Comparison of ENCODE assay signal across 15 cellular contexts in genomic region chr3:126749931-126750759, GRCh38. TPM values are rescaled to one million over a fixed set of nuclear protein-coding genes. Genes with fewer than 3 reads are reported as not detected.
DNase-seq lines count a peak whose midpoint lies in the region; TF ChIP-seq lines count a peak whose summit lies in the region.
"Had no signal": no experiment of that assay in that cellular context is flagged by ENCODE, and none has a peak within 500 bp of the region (broad histone marks: within the 10 kb centered on the region; RNA-seq: fewer than 3 reads in every experiment).

No MANE protein-coding gene starts in this region.

- no peak overlapping the region for H3K4me3 ChIP-seq in HUES6 (ENCODE audit: low read depth, low read length)

- TF ChIP-seq CTCF in RWPE1 (conservative IDR thresholded peaks at IDR 0.05; ENCODE audit: low read depth) (no peak), glutamatergic neuron (IDR thresholded peaks at IDR 0.05; ENCODE audit: partially characterized antibody, unreplicated experiment) (no peak), neural crest cell (conservative IDR thresholded peaks at IDR 0.05) (no peak)

- peaks cover 43% of the 10 kb centered on the region for H3K4me1 ChIP-seq in HUES6 (ENCODE audit: control insufficient read depth, insufficient read depth, low read length)

- CTCF ChIA-PET in RWPE1 (lab: Yijun Ruan, JAX), result interaction anchor here (0.7 kb wide), 2 partner anchors 77 to 232 kb away, joined by 3 read pairs; partner anchors contain the start of gene PLXNA1

- H3K27me3 Mint-ChIP-seq in glutamatergic neuron (ENCODE audit: unreplicated experiment), result peaks cover 9% of the 10 kb centered on the region
- no peaks in the 10 kb centered on the region for H3K27me3 Mint-ChIP-seq in neural crest cell (ENCODE audit: low read depth)
- H3K27me3 Mint-ChIP-seq: CD4-positive, alpha-beta T cell had no signal

- H3K27ac Mint-ChIP-seq in glutamatergic neuron (ENCODE audit: unreplicated experiment), result peak overlapping the region; percentile 78
- H3K27ac Mint-ChIP-seq in neural crest cell (ENCODE audit: unreplicated experiment), result peak overlapping the region; percentile 43
- H3K27ac Mint-ChIP-seq: CD4-positive, alpha-beta T cell had no signal

- H3K4me3 Mint-ChIP-seq in glutamatergic neuron (ENCODE audit: unreplicated experiment), result peak overlapping the region; percentile 42
- H3K4me3 Mint-ChIP-seq in neural crest cell, result no peak overlapping the region
- H3K4me3 Mint-ChIP-seq: CD4-positive, alpha-beta T cell had no signal

- H3K9me3 Mint-ChIP-seq in glutamatergic neuron (ENCODE audit: unreplicated experiment), result peaks cover 8% of the 10 kb centered on the region
- H3K9me3 Mint-ChIP-seq in neural crest cell, result no peaks in the 10 kb centered on the region
- H3K9me3 Mint-ChIP-seq: CD4-positive, alpha-beta T cell had no signal

- H3K36me3 ChIP-seq in HUES6 (ENCODE audit: control insufficient read depth, insufficient read depth, low read length), result no peaks in the 10 kb centered on the region

- H3K36me3 Mint-ChIP-seq in glutamatergic neuron (ENCODE audit: unreplicated experiment) (peaks cover 5% of the 10 kb centered on the region), neural crest cell (ENCODE audit: low read depth) (peaks cover 5% of the 10 kb centered on the region)

- no peaks in the 10 kb centered on the region for H3K27me3 ChIP-seq in HUES6 (ENCODE audit: control insufficient read depth, insufficient read depth, low read length)
- H3K27me3 ChIP-seq: BE2C had no signal

- H3K27ac ChIP-seq in HUES6 (ENCODE audit: low read depth, low read length) (peak overlapping the region; percentile 34; the same call in 1 of the 2 replicates), RWPE1 (peak overlapping the region; percentile 97; the same call in 1 of the 2 replicates)

- no peaks in the 10 kb centered on the region for H3K9me3 ChIP-seq in HUES6 (ENCODE audit: control insufficient read depth, insufficient read depth, low read depth, low read length)
- H3K9me3 ChIP-seq: BE2C, SK-N-SH had no signal

- H3K9ac ChIP-seq in HUES6 (ENCODE audit: low read length), result peak overlapping the region; percentile 48
- H3K9ac ChIP-seq: SK-N-SH had no signal

- H3K4me1 Mint-ChIP-seq in glutamatergic neuron (ENCODE audit: low read depth, unreplicated experiment) (peaks cover 62% of the 10 kb centered on the region), neural crest cell (peaks cover 47% of the 10 kb centered on the region)

- POLR2A ChIA-PET in RWPE1 (lab: Yijun Ruan, JAX; ENCODE audit: low non-redundant PET), result interaction anchor here (0.6 kb wide), 1 partner anchor 316 kb away, joined by 3 read pairs; no protein-coding TSS in a partner anchor

- no peak for DNase-seq in RWPE1 (ENCODE audit: low spot score)
- no peak for DNase-seq in glutamatergic neuron
- no peak for DNase-seq in neural crest cell (ENCODE audit: low read depth, low spot score)
- no peak for DNase-seq in NCI-H526 (lab: John Stamatoyannopoulos, UW)
- DNase-seq in AG08395 (ENCODE audit: low spot score), result no peak
- no peak for DNase-seq in iPS-NIHi11 (ENCODE audit: low spot score)
- DNase-seq: BE2C; CD4-positive, alpha-beta T cell; HCEC 1CT; Kasumi-1; MM.1S; NCI-H1092 treated with DMSO at 0.1 percent for 48 hours; Right ventricle myocardium superior; SK-N-SH had no signal

RNA-seq across cellular contexts. Expression of gene CHCHD6, which starts 46.1 kb away (rescaled TPM):
- total RNA-seq in glutamatergic neuron (ENCODE audit: unreplicated experiment) (17.2 TPM), neural crest cell (32.9 and 33.6 TPM in 2 replicates)
